ENCODE assay signal across 1 cellular context in the genomic region with DNA sequence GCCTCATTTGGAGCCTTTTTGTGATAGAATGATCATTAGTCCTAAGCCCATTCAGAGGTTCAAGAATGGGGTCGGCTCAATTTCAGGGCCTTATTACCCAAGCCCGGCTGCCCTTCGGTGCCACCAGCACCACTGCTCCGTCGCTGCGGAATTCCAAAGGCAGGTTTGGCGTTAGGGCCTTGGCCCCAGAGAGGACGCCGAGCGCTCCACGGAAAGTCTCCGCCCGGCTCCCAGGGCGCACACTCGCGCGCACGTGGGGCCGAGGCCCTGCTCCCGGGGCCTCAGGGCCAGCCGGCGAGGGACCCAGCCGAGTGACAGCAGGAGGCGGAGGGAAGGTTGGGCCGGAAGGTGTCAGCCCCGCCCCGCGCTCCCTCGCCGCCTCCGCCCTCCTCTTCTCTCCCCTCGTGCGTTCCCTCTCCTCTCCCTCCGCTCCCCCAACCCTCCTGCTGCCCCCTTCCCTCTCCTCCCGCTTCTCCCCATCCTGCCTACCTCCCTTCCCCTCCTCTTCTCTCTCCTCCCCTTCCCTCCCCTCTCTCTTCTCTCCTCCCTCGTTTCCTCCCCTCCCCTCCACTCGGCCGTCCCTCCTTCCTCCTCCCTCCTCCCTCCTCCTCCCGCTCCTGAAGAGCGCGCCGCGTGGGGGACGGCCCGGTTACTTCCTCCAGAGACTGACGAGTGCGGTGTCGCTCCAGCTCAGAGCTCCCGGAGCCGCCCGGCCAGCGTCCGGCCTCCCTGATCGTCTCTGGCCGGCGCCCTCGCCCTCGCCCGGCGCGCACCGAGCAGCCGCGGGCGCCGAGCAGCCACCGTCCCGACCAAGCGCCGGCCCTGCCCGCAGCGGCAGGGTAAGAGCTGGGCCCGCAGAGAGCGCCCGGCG.
A peak's percentile ranks its signal among the peaks of the same experiment; 100 is the strongest.
TF ChIP-seq lines count a peak whose summit lies in the region.

A gene (plus strand): TSS at position 648 of the 871 bp plus-strand sequence. CDS start 4,106 bp downstream, outside the sequence.

TF ChIP-seq in K562, 482 proteins besides CTCF, POLR2A, EP300 and RAD21 (continued from another document and continues in another):
- TF ChIP-seq, protein P1, sequence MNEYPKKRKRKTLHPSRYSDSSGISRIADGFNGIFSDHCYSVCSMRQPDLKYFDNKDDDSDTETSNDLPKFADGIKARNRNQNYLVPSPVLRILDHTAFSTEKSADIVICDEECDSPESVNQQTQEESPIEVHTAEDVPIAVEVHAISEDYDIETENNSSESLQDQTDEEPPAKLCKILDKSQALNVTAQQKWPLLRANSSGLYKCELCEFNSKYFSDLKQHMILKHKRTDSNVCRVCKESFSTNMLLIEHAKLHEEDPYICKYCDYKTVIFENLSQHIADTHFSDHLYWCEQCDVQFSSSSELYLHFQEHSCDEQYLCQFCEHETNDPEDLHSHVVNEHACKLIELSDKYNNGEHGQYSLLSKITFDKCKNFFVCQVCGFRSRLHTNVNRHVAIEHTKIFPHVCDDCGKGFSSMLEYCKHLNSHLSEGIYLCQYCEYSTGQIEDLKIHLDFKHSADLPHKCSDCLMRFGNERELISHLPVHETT (CRISPR knock-in tag; conservative IDR thresholded peaks at IDR 0.05 in 1 of 2, IDR thresholded peaks at IDR 0.05 in 1 of 2), result peak in 1 of 2 experiments; percentile 74; a peak in 2 of 4 replicates
- TF ChIP-seq SMAD4 (CRISPR knock-in tag; conservative IDR thresholded peaks at IDR 0.05), result no peak; the same call in none of the 2 replicates
- no peak for TF ChIP-seq NR1H2 (CRISPR knock-in tag; IDR thresholded peaks at IDR 0.05)
- peak; percentile 98 for TF ChIP-seq POLR2G (IDR thresholded peaks at IDR 0.05; ENCODE audit: low read depth, low read length)
- 0 out of 2 replicates have a peak, but pooled peaks have one; percentile 11 for TF ChIP-seq PTBP1 (IDR thresholded peaks at IDR 0.05; ENCODE audit: low read depth, low read length)
- peak; percentile 90 for TF ChIP-seq MYC (IDR thresholded peaks at IDR 0.05; ENCODE audit: low read depth, low read length)
- peak; percentile 81; the same call in 1 of the 2 replicates for TF ChIP-seq MYC (CRISPR knock-in tag; IDR thresholded peaks at IDR 0.05; ENCODE audit: borderline replicate concordance, low read depth)
- peak; percentile 91 for TF ChIP-seq ZNF589 (CRISPR knock-in tag; IDR thresholded peaks at IDR 0.05; ENCODE audit: low read depth)
- TF ChIP-seq RBFOX2 (IDR thresholded peaks at IDR 0.05; ENCODE audit: low read depth, low read length), result peak; percentile 98
- no peak for TF ChIP-seq CBX8 (IDR thresholded peaks at IDR 0.05; ENCODE audit: borderline replicate concordance, extremely low read depth, low read depth, low read length, poor library complexity, severe bottlenecking)
- TF ChIP-seq, protein P2, sequence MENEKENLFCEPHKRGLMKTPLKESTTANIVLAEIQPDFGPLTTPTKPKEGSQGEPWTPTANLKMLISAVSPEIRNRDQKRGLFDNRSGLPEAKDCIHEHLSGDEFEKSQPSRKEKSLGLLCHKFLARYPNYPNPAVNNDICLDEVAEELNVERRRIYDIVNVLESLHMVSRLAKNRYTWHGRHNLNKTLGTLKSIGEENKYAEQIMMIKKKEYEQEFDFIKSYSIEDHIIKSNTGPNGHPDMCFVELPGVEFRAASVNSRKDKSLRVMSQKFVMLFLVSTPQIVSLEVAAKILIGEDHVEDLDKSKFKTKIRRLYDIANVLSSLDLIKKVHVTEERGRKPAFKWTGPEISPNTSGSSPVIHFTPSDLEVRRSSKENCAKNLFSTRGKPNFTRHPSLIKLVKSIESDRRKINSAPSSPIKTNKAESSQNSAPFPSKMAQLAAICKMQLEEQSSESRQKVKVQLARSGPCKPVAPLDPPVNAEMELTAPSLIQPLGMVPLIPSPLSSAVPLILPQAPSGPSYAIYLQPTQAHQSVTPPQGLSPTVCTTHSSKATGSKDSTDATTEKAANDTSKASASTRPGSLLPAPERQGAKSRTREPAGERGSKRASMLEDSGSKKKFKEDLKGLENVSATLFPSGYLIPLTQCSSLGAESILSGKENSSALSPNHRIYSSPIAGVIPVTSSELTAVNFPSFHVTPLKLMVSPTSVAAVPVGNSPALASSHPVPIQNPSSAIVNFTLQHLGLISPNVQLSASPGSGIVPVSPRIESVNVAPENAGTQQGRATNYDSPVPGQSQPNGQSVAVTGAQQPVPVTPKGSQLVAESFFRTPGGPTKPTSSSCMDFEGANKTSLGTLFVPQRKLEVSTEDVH (IDR thresholded peaks at IDR 0.05; ENCODE audit: low read depth, partially characterized antibody), result peak; percentile 50
- no peak for TF ChIP-seq SNRNP70 (optimal IDR thresholded peaks at IDR 0.05; ENCODE audit: low read depth, low read length)
- TF ChIP-seq HDAC2 (IDR thresholded peaks at IDR 0.05), result peak; percentile 92
- TF ChIP-seq ATF1 (CRISPR knock-in tag; IDR thresholded peaks at IDR 0.05), result no peak
- peak; percentile 42 for TF ChIP-seq ATF1 (tag; IDR thresholded peaks at IDR 0.05)
- peak; percentile 72; the same call in 1 of the 2 replicates for TF ChIP-seq SP1 (CRISPR knock-in tag; IDR thresholded peaks at IDR 0.05)
- TF ChIP-seq BHLHE40 (IDR thresholded peaks at IDR 0.05; ENCODE audit: low read length), result peak; percentile 63; the same call in 1 of the 2 replicates
- peak; percentile 5; the same call in 1 of the 2 replicates for TF ChIP-seq JUN (IDR thresholded peaks at IDR 0.05; ENCODE audit: borderline replicate concordance, low read depth, low read length)
- no peak for TF ChIP-seq JUN (CRISPR knock-in tag; IDR thresholded peaks at IDR 0.05; ENCODE audit: borderline replicate concordance)
- TF ChIP-seq SMARCB1 (IDR thresholded peaks at IDR 0.05; ENCODE audit: insufficient read length, low read depth), result no peak
- no peak for TF ChIP-seq NFYB (IDR thresholded peaks at IDR 0.05; ENCODE audit: extremely low read depth, insufficient read length)
- peak; percentile 81 for TF ChIP-seq DPF2 (IDR thresholded peaks at IDR 0.05)
- peak; percentile 8; the same call in 1 of the 2 replicates for TF ChIP-seq CREB1 (IDR thresholded peaks at IDR 0.05)
- TF ChIP-seq CREB1 (CRISPR knock-in tag; IDR thresholded peaks at IDR 0.05), result peak; percentile 53; the same call in 1 of the 2 replicates
- TF ChIP-seq, protein P3, sequence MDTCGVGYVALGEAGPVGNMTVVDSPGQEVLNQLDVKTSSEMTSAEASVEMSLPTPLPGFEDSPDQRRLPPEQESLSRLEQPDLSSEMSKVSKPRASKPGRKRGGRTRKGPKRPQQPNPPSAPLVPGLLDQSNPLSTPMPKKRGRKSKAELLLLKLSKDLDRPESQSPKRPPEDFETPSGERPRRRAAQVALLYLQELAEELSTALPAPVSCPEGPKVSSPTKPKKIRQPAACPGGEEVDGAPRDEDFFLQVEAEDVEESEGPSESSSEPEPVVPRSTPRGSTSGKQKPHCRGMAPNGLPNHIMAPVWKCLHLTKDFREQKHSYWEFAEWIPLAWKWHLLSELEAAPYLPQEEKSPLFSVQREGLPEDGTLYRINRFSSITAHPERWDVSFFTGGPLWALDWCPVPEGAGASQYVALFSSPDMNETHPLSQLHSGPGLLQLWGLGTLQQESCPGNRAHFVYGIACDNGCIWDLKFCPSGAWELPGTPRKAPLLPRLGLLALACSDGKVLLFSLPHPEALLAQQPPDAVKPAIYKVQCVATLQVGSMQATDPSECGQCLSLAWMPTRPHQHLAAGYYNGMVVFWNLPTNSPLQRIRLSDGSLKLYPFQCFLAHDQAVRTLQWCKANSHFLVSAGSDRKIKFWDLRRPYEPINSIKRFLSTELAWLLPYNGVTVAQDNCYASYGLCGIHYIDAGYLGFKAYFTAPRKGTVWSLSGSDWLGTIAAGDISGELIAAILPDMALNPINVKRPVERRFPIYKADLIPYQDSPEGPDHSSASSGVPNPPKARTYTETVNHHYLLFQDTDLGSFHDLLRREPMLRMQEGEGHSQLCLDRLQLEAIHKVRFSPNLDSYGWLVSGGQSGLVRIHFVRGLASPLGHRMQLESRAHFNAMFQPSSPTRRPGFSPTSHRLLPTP (IDR thresholded peaks at IDR 0.05; ENCODE audit: borderline replicate concordance, extremely low read depth, insufficient read length), result no peak
- no peak for TF ChIP-seq TAF15 (IDR thresholded peaks at IDR 0.05; ENCODE audit: low read depth, low read length)
- peak; percentile 70; the same call in 1 of the 2 replicates for TF ChIP-seq CTBP1 (IDR thresholded peaks at IDR 0.05; ENCODE audit: borderline replicate concordance)
- TF ChIP-seq MIER1 (IDR thresholded peaks at IDR 0.05; ENCODE audit: low read depth), result peak; percentile 59; the same call in 1 of the 2 replicates
- TF ChIP-seq HNRNPLL (IDR thresholded peaks at IDR 0.05; ENCODE audit: low read depth, low read length, poor library complexity, severe bottlenecking), result peak; percentile 67
- no peak for TF ChIP-seq STAG1 (CRISPR knock-in tag; IDR thresholded peaks at IDR 0.05; ENCODE audit: borderline replicate concordance)
- TF ChIP-seq ZNF830 (CRISPR knock-in tag; IDR thresholded peaks at IDR 0.05), result 0 out of 2 replicates have a peak, but pooled peaks have one; percentile 32
- peak; percentile 94 to 97 for TF ChIP-seq MAZ (CRISPR knock-in tag; conservative IDR thresholded peaks at IDR 0.05 in 1 of 2, IDR thresholded peaks at IDR 0.05 in 1 of 2)
- TF ChIP-seq, protein P4, sequence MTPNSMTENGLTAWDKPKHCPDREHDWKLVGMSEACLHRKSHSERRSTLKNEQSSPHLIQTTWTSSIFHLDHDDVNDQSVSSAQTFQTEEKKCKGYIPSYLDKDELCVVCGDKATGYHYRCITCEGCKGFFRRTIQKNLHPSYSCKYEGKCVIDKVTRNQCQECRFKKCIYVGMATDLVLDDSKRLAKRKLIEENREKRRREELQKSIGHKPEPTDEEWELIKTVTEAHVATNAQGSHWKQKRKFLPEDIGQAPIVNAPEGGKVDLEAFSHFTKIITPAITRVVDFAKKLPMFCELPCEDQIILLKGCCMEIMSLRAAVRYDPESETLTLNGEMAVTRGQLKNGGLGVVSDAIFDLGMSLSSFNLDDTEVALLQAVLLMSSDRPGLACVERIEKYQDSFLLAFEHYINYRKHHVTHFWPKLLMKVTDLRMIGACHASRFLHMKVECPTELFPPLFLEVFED (CRISPR knock-in tag; conservative IDR thresholded peaks at IDR 0.05), result 0 out of 2 replicates have a peak, but pooled peaks have one; percentile 68
- TF ChIP-seq ATF7 (IDR thresholded peaks at IDR 0.05), result no peak; the same call in 1 of the 2 replicates
- TF ChIP-seq CXXC5 (CRISPR knock-in tag; IDR thresholded peaks at IDR 0.05), result peak; percentile 74
- TF ChIP-seq POLR2AphosphoS2 (IDR thresholded peaks at IDR 0.05; ENCODE audit: low read length), result peak; percentile 52; the same call in 1 of the 2 replicates
- peak; percentile 75 for TF ChIP-seq RB1 (IDR thresholded peaks at IDR 0.05; ENCODE audit: low read depth)
- TF ChIP-seq, protein P5, sequence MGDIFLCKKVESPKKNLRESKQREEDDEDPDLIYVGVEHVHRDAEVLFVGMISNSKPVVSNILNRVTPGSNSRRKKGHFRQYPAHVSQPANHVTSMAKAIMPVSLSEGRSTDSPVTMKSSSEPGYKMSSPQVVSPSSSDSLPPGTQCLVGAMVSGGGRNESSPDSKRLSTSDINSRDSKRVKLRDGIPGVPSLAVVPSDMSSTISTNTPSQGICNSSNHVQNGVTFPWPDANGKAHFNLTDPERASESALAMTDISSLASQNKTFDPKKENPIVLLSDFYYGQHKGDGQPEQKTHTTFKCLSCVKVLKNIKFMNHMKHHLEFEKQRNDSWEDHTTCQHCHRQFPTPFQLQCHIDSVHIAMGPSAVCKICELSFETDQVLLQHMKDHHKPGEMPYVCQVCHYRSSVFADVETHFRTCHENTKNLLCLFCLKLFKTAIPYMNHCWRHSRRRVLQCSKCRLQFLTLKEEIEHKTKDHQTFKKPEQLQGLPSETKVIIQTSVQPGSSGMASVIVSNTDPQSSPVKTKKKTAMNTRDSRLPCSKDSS (IDR thresholded peaks at IDR 0.05; ENCODE audit: low read depth, partially characterized antibody), result no peak
- TF ChIP-seq KAT2B (IDR thresholded peaks at IDR 0.05; ENCODE audit: low read depth, low read length), result no peak
- TF ChIP-seq ETS2 (tag; IDR thresholded peaks at IDR 0.05; ENCODE audit: borderline replicate concordance, poor library complexity, severe bottlenecking), result no peak
- TF ChIP-seq LEF1 (IDR thresholded peaks at IDR 0.05), result peak; percentile 54; the same call in 1 of the 2 replicates
- no peak for TF ChIP-seq FOXA1 (IDR thresholded peaks at IDR 0.05; ENCODE audit: borderline replicate concordance)
- no peak for TF ChIP-seq PCBP2 (IDR thresholded peaks at IDR 0.05; ENCODE audit: low read depth, low read length, poor library complexity, severe bottlenecking)
- TF ChIP-seq, protein P6, sequence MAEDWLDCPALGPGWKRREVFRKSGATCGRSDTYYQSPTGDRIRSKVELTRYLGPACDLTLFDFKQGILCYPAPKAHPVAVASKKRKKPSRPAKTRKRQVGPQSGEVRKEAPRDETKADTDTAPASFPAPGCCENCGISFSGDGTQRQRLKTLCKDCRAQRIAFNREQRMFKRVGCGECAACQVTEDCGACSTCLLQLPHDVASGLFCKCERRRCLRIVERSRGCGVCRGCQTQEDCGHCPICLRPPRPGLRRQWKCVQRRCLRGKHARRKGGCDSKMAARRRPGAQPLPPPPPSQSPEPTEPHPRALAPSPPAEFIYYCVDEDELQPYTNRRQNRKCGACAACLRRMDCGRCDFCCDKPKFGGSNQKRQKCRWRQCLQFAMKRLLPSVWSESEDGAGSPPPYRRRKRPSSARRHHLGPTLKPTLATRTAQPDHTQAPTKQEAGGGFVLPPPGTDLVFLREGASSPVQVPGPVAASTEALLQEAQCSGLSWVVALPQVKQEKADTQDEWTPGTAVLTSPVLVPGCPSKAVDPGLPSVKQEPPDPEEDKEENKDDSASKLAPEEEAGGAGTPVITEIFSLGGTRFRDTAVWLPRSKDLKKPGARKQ (CRISPR knock-in tag; IDR thresholded peaks at IDR 0.05), result no peak
- TF ChIP-seq ZNF699 (CRISPR knock-in tag; IDR thresholded peaks at IDR 0.05; ENCODE audit: insufficient replicate concordance), result no peak
- TF ChIP-seq ETV1 (tag; conservative IDR thresholded peaks at IDR 0.05; ENCODE audit: low read depth), result peak; percentile 82
- TF ChIP-seq, protein P7, sequence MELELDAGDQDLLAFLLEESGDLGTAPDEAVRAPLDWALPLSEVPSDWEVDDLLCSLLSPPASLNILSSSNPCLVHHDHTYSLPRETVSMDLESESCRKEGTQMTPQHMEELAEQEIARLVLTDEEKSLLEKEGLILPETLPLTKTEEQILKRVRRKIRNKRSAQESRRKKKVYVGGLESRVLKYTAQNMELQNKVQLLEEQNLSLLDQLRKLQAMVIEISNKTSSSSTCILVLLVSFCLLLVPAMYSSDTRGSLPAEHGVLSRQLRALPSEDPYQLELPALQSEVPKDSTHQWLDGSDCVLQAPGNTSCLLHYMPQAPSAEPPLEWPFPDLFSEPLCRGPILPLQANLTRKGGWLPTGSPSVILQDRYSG (tag; conservative IDR thresholded peaks at IDR 0.05; ENCODE audit: low read depth), result no peak
- TF ChIP-seq RNF2 (IDR thresholded peaks at IDR 0.05), result peak; percentile 91
- TF ChIP-seq NONO (IDR thresholded peaks at IDR 0.05; ENCODE audit: low read depth in 2 of 2, low read length in 1 of 2), result peak; percentile 72 to 94; a peak in 3 of 4 replicates
- TF ChIP-seq CC2D1A (IDR thresholded peaks at IDR 0.05), result peak; percentile 71
- peak; percentile 47 to 71; a peak in 2 of 4 replicates for TF ChIP-seq ARNT (IDR thresholded peaks at IDR 0.05)
- TF ChIP-seq ZNF263 (CRISPR knock-in tag; IDR thresholded peaks at IDR 0.05; ENCODE audit: borderline replicate concordance), result peak; percentile 98
- TF ChIP-seq ASH1L (IDR thresholded peaks at IDR 0.05; ENCODE audit: borderline replicate concordance, low read depth, partially characterized antibody), result peak; percentile 42
- no peak; the same call in 1 of the 2 replicates for TF ChIP-seq TRIM28 (IDR thresholded peaks at IDR 0.05)
